In genomic region chr2:75146903-75147332, GRCh38 we compare ENCODE assay signal across 17 cellular contexts. TPM values are rescaled to one million over a fixed set of nuclear protein-coding genes. Genes with fewer than 3 reads are reported as not detected.
A peak's percentile ranks its signal among the peaks of the same experiment; 100 is the strongest.
DNase-seq lines count a peak whose midpoint lies in the region; ATAC-seq and TF ChIP-seq lines count a peak whose summit lies in the region.
"Had no signal": no experiment of that assay in that cellular context is flagged by ENCODE, and none has a peak within 500 bp of the region (broad histone marks: within the 10 kb centered on the region; RNA-seq: fewer than 3 reads in every experiment).

No MANE protein-coding gene starts in this region.

- peaks cover 6% of the 10 kb centered on the region for H3K9me3 Mint-ChIP-seq in activated naive CD8-positive, alpha-beta T cell treated with anti-CD3 and anti-CD28 coated beads, Interleukin-2, amount 50 U/mL, for 24 hours
- H3K9me3 Mint-ChIP-seq: activated CD4-positive, alpha-beta T cell treated with anti-CD3 and anti-CD28 coated beads, Interleukin-2, amount 10 ng/mL, durations not matched to agents 7 days and 5 days had no signal

- ATAC-seq in aorta (ENCODE audit: low FRiP score), result peak; percentile 50
- no peak for ATAC-seq in activated naive CD8-positive, alpha-beta T cell treated with anti-CD3 and anti-CD28 coated beads, Interleukin-2, amount 50 U/mL, for 24 hours
- ATAC-seq in HG02623 (IDR thresholded peaks at IDR 0.05; ENCODE audit: unreplicated experiment), result no peak

- peaks cover 2% of the 10 kb centered on the region for H3K4me1 Mint-ChIP-seq in activated naive CD8-positive, alpha-beta T cell treated with anti-CD3 and anti-CD28 coated beads, Interleukin-2, amount 50 U/mL, for 24 hours
- H3K4me1 Mint-ChIP-seq: activated CD4-positive, alpha-beta T cell treated with anti-CD3 and anti-CD28 coated beads, Interleukin-2, amount 10 ng/mL, durations not matched to agents 7 days and 5 days; activated naive CD8-positive, alpha-beta T cell treated with anti-CD3 and anti-CD28 coated beads for 36 hours had no signal

- intact Hi-C loops in aorta (cut with DNase I), result loop anchor here in 1 of 2 donors (5.0 kb wide), 1 partner anchor 300 kb away; no protein-coding TSS in a partner anchor

- H3K4me3 ChIP-seq in fibroblast of the aortic adventitia (ENCODE audit: low read depth, low read length), result no peak overlapping the region
- no peak overlapping the region for H3K4me3 ChIP-seq in aorta (ENCODE audit: low read length in 2 of 2)

- peaks cover 0 to 2% of the 10 kb centered on the region in 2 donors for H3K4me1 ChIP-seq in aorta (ENCODE audit: control insufficient read depth in 1 of 2, insufficient read depth in 2 of 2, low read length in 2 of 2)

- no peaks in the 10 kb centered on the region for H3K9me3 ChIP-seq in aorta (ENCODE audit: control insufficient read depth, low read length)

- no peak overlapping the region for H3K4me3 Mint-ChIP-seq in activated naive CD8-positive, alpha-beta T cell treated with anti-CD3 and anti-CD28 coated beads, Interleukin-2, amount 50 U/mL, for 24 hours
- H3K4me3 Mint-ChIP-seq: activated CD4-positive, alpha-beta T cell treated with anti-CD3 and anti-CD28 coated beads, Interleukin-2, amount 10 ng/mL, durations not matched to agents 7 days and 5 days; activated naive CD8-positive, alpha-beta T cell treated with anti-CD3 and anti-CD28 coated beads for 36 hours had no signal

- H3K27me3 Mint-ChIP-seq in activated naive CD8-positive, alpha-beta T cell treated with anti-CD3 and anti-CD28 coated beads, Interleukin-2, amount 50 U/mL, for 24 hours, result no peaks in the 10 kb centered on the region
- H3K27me3 Mint-ChIP-seq: activated CD4-positive, alpha-beta T cell treated with anti-CD3 and anti-CD28 coated beads, Interleukin-2, amount 10 ng/mL, durations not matched to agents 7 days and 5 days; activated naive CD8-positive, alpha-beta T cell treated with anti-CD3 and anti-CD28 coated beads for 36 hours had no signal

- no peaks in the 10 kb centered on the region for H3K27me3 ChIP-seq in aorta (ENCODE audit: control insufficient read depth in 1 of 2, insufficient read depth in 2 of 2, low read length in 1 of 2)

- H3K27ac ChIP-seq in aorta (ENCODE audit: low read depth in 1 of 2, low read length in 2 of 2), result no peak overlapping the region
- H3K27ac ChIP-seq: epithelial cell of prostate had no signal

- H3K36me3 ChIP-seq in aorta (ENCODE audit: control insufficient read depth in 1 of 2, insufficient read depth in 2 of 2, low read length in 1 of 2), result no peaks in the 10 kb centered on the region

- DNase-seq in SIG-M5 treated with dmso at 0.1 percent for 504 hours (lab: John Stamatoyannopoulos, UW; ENCODE audit: unreplicated experiment) (peak; percentile 10), SIG-M5 (lab: John Stamatoyannopoulos, UW) (no peak), amniotic epithelial cell (ENCODE audit: low read depth) (peak; percentile 31), fibroblast of the aortic adventitia (ENCODE audit: low read depth) (peak; percentile 73), aorta (peak in 1 of 2 donors; percentile 58), UCSD-AML1 (lab: John Stamatoyannopoulos, UW; ENCODE audit: unreplicated experiment) (no peak)
- no peak for DNase-seq in activated naive CD8-positive, alpha-beta T cell treated with anti-CD3 and anti-CD28 coated beads, Interleukin-2, amount 50 U/mL, for 24 hours
- DNase-seq: activated CD4-positive, alpha-beta T cell treated with anti-CD3 and anti-CD28 coated beads, Interleukin-2, amount 10 ng/mL, durations not matched to agents 7 days and 5 days; activated naive CD8-positive, alpha-beta T cell treated with anti-CD3 and anti-CD28 coated beads for 36 hours; activated T-cell treated with anti-CD3 and anti-CD28 coated beads, Interleukin-2, amount 50 U/mL, for 1 hour; NCI-H2107; SHP77 treated with DMSO at 0.1 percent for 48 hours; stimulated activated CD4-positive, alpha-beta T cell treated with anti-CD3 and anti-CD28 coated beads, Interleukin-1b, Interleukin-23, amount 100 ng/mL, for 48 hours; T-helper 9 cell had no signal

- TF ChIP-seq CTCF in fibroblast of the aortic adventitia (IDR thresholded peaks at IDR 0.05; ENCODE audit: insufficient read depth, low read length), result no peak

- WGBS in aorta, 2 donors, result 2 to 9% methylated on average over 1 of the region's 1 CpG

- H3K27ac Mint-ChIP-seq in activated naive CD8-positive, alpha-beta T cell treated with anti-CD3 and anti-CD28 coated beads, Interleukin-2, amount 50 U/mL, for 24 hours, result no peak overlapping the region
- H3K27ac Mint-ChIP-seq: activated CD4-positive, alpha-beta T cell treated with anti-CD3 and anti-CD28 coated beads, Interleukin-2, amount 10 ng/mL, durations not matched to agents 7 days and 5 days; activated naive CD8-positive, alpha-beta T cell treated with anti-CD3 and anti-CD28 coated beads for 36 hours had no signal

- H3K36me3 Mint-ChIP-seq in activated naive CD8-positive, alpha-beta T cell treated with anti-CD3 and anti-CD28 coated beads, Interleukin-2, amount 50 U/mL, for 24 hours (ENCODE audit: low read depth), result no peaks in the 10 kb centered on the region

RNA-seq across cellular contexts. Expression of gene TACR1, which starts 52.4 kb away (rescaled TPM):
- total RNA-seq in fibroblast of the aortic adventitia (ENCODE audit: low replicate concordance) (0.09 TPM in 1 of 2 replicates, not detected in the other), aorta (1 to 10 TPM; 3.4 to 9.8 TPM)
- under 1 TPM in 1 of 2 donors, not detected in 1; 0.08 TPM for polyA plus RNA-seq in aorta
- total RNA-seq: activated CD4-positive, alpha-beta T cell treated with anti-CD3 and anti-CD28 coated beads, Interleukin-2, amount 10 ng/mL, durations not matched to agents 7 days and 5 days; activated naive CD8-positive, alpha-beta T cell treated with anti-CD3 and anti-CD28 coated beads for 36 hours; chondrocyte had no signal

Comparison
In these comparisons a context has a peak if more than half of its experiments do, and no peak if none do; other contexts are left out.
1. DNase-seq: peak in SIG-M5 treated with dmso at 0.1 percent for 504 hours (single experiment), amniotic epithelial cell (single experiment) and fibroblast of the aortic adventitia (single experiment); none in SIG-M5 (single experiment), activated naive CD8-positive, alpha-beta T cell treated with anti-CD3 and anti-CD28 coated beads, Interleukin-2, amount 50 U/mL, for 24 hours (single experiment) and UCSD-AML1 (single experiment).